ENCODE assay signal across 8 cellular contexts in genomic region chr11:95789506-95790122, GRCh38. TPM values are rescaled to one million over a fixed set of nuclear protein-coding genes. Genes with fewer than 3 reads are reported as not detected.
DNase-seq lines count a peak whose midpoint lies in the region; ATAC-seq and TF ChIP-seq lines count a peak whose summit lies in the region.

TSS of gene FAM76B (minus strand) at chr11:95789782. CDS start at chr11:95789478, 304 bp downstream.

- H3K27ac ChIP-seq in ovary (peak within 1 kb of the TSS; percentile 94 to 99), thyroid gland (peak within 1 kb of the TSS; percentile 96 to 100 (median 97))

- H3K36me3 ChIP-seq in ovary (no peaks in the 10 kb centered on the region), thyroid gland (peaks cover 13 to 19% of the 10 kb centered on the region in 2 donors)

- TF ChIP-seq POLR2A in ovary (IDR thresholded peaks at IDR 0.05) (peak; percentile 95), thyroid gland (IDR thresholded peaks at IDR 0.05) (peak; percentile 58 to 94)

- WGBS in ovary, 3 donors = 0 to 1% (median 0%) methylated on average over 43 to 62 of the region's 62 CpGs
- WGBS in thyroid gland, 2 donors = 0% methylated on average over 21 to 22 of the region's 62 CpGs

- H3K4me3 ChIP-seq in GM12864 (ENCODE audit: low read depth, low read length) (peak within 1 kb of the TSS; percentile 89), ovary (peak within 1 kb of the TSS; percentile 96), thyroid gland (replicated peaks in 1 of 3) (peak within 1 kb of the TSS; percentile 69 to 91 (median 84))

- ATAC-seq in HG02759 (IDR thresholded peaks at IDR 0.05; ENCODE audit: unreplicated experiment) = peak; percentile 74
- peak; percentile 96 for ATAC-seq in Right ventricle myocardium inferior

- H3K4me1 ChIP-seq in ovary (ENCODE audit: insufficient read depth) (peaks cover 8% of the 10 kb centered on the region), thyroid gland (peaks cover 17 to 20% of the 10 kb centered on the region in 2 donors)

- peak; percentile 10 for TF ChIP-seq EP300 in ovary (IDR thresholded peaks at IDR 0.05)

- intact Hi-C loops in Right ventricle myocardium inferior (cut with DNase I) = no loop called here
- intact Hi-C loops in ovary (cut with DNase I) = no loop called here
- intact Hi-C loops in thyroid gland (cut with DNase I) = no loop called here

- H3K27me3 ChIP-seq in ovary = no peaks in the 10 kb centered on the region
- H3K27me3 ChIP-seq in thyroid gland = no peaks in the 10 kb centered on the region

- peak; percentile 99 for DNase-seq in GM12864 (ENCODE audit: low read depth)
- peak; percentile 98 to 100 (median 100) for DNase-seq in NCI-H1417 (lab: John Stamatoyannopoulos, UW)
- peak; percentile 99 to 100 for DNase-seq in SW 1271 (lab: John Stamatoyannopoulos, UW)
- DNase-seq in activated naive CD8-positive, alpha-beta T cell treated with anti-CD3 and anti-CD28 coated beads, Interleukin-2, amount 50 U/mL, for 16 hours (ENCODE audit: low read depth, low spot score) = peak; percentile 86
- peak; percentile 98 for DNase-seq in Right ventricle myocardium inferior (ENCODE audit: missing footprints)
- peak; percentile 95 to 97 (median 97) for DNase-seq in ovary
- DNase-seq in thyroid gland = peak; percentile 98

- no peak for TF ChIP-seq CTCF in GM12864 (IDR thresholded peaks at IDR 0.05; ENCODE audit: low read depth, low read length, missing control alignments)
- TF ChIP-seq CTCF in ovary (IDR thresholded peaks at IDR 0.05) = peak in 2 of 3 donors; percentile 5 to 7
- TF ChIP-seq CTCF in thyroid gland (IDR thresholded peaks at IDR 0.05) = no peak

- no peaks in the 10 kb centered on the region for H3K9me3 ChIP-seq in ovary
- no peaks in the 10 kb centered on the region for H3K9me3 ChIP-seq in thyroid gland

RNA-seq across cellular contexts. Expression of gene FAM76B, which starts in this region (rescaled TPM):
- total RNA-seq in Right ventricle myocardium inferior = 3.9 TPM
- total RNA-seq in ovary = 10 to 100 TPM; 19.6 to 31.7 (median 22.6) TPM
- polyA plus RNA-seq in ovary = 10 to 100 TPM; 16.7 to 21.3 TPM
- total RNA-seq in thyroid gland = 10 to 100 TPM; 37.4 to 61.9 (median 46.8) TPM

Comparison
In these comparisons a context has a peak if more than half of its experiments do, and no peak if none do; other contexts are left out.
1. Peak in every context shown above with its lines: DNase-seq, ATAC-seq, H3K4me3 ChIP-seq and H3K27ac ChIP-seq.
2. CTCF ChIP-seq: peak in ovary (2 of 3); none in GM12864 (single experiment) and thyroid gland (0 of 6).